In genomic region chr1:60859111-60859510, GRCh38 we compare ENCODE assay signal across 7 cellular contexts.
"Had no signal": no experiment of that assay in that cellular context is flagged by ENCODE, and none has a peak within 500 bp of the region (broad histone marks: within the 10 kb centered on the region; RNA-seq: fewer than 3 reads in every experiment).

No MANE protein-coding gene starts in this region.

- H3K4me3 Mint-ChIP-seq: GM23338, H9, IgD-negative memory B cell had no signal

- FAIRE-seq: H1, H54, HTR-8/SVneo had no signal

- DNase-seq: H9, HCEC 1CT had no signal

- H3K36me3 Mint-ChIP-seq: IgD-negative memory B cell had no signal

- H3K4me3 ChIP-seq: GM23338 had no signal

- H3K9me3 Mint-ChIP-seq: GM23338, H9, IgD-negative memory B cell had no signal

- H3K27ac Mint-ChIP-seq: GM23338, H9, IgD-negative memory B cell had no signal
